Comparison of ENCODE assay signal across 19 cellular contexts in genomic region chr7:134440067-134440466, GRCh38.
"Had no signal": no experiment of that assay in that cellular context is flagged by ENCODE, and none has a peak within 500 bp of the region (broad histone marks: within the 10 kb centered on the region; RNA-seq: fewer than 3 reads in every experiment).

No MANE protein-coding gene starts in this region.

- H3K27ac ChIP-seq: dorsolateral prefrontal cortex, hepatocyte, stomach, thoracic aorta, transverse colon had no signal

- H3K4me3 ChIP-seq: dorsolateral prefrontal cortex, hepatocyte, stomach, thoracic aorta, transverse colon had no signal

- ATAC-seq: esophagus mucosa; left colon; naive thymus-derived CD4-positive, alpha-beta T cell had no signal

- H3K9me3 ChIP-seq: thoracic aorta, transverse colon had no signal

- H3K27me3 ChIP-seq: dorsolateral prefrontal cortex, hepatocyte, stomach, transverse colon had no signal

- DNase-seq: cortex of kidney; dorsolateral prefrontal cortex; effector CD8-positive, alpha-beta T cell; glutamatergic neuron; kidney; left colon; mammary epithelial cell; naive thymus-derived CD4-positive, alpha-beta T cell; nephron progenitor cell; small intestine; stimulated activated CD4-positive, alpha-beta T cell treated with anti-CD3 and anti-CD28 coated beads, Interleukin-12 subunit alpha, Interleukin-12 subunit beta, amount 100 ng/mL, for 4 hours; stimulated activated naive CD4-positive, alpha-beta T cell; stomach; substantia nigra; transverse colon had no signal

- FAIRE-seq: frontal cortex, kidney, small intestine had no signal

- H3K4me1 ChIP-seq: stomach, transverse colon had no signal

- H3K4me2 ChIP-seq: hepatocyte had no signal
